9 cellular contexts compared by ENCODE assay signal in the genomic region with DNA sequence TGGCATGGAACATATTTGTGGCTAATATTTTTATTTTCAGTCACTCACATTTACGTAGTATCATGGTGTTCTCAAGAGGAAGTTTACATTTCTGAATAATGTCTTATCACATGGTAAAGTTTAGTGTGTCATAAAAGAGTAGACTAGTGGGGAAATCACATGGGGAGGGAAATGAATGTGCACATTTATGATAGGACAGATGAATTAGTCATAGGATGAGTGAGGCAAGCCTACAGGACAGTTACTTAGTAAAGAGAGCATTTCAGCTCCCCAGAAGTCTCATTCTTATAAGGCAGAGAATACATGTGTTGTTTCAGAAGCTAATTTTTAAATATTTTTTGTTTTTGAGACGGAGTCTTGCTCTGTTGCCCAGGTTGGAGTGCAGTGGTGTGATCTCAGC. TPM values are rescaled to one million over a fixed set of nuclear protein-coding genes. Genes with fewer than 3 reads are reported as not detected.
DNase-seq lines count a peak whose midpoint lies in the region; ATAC-seq and FAIRE-seq lines count a peak whose summit lies in the region.
"Had no signal": no experiment of that assay in that cellular context is flagged by ENCODE, and none has a peak within 500 bp of the region (broad histone marks: within the 10 kb centered on the region; RNA-seq: fewer than 3 reads in every experiment).

No MANE protein-coding gene starts in this region.

- no peak overlapping the region for H3K23ac ChIP-seq in trophoblast cell (ENCODE audit: low read length)

- H3K4ac ChIP-seq in trophoblast cell (ENCODE audit: low read depth, low read length), result no peak overlapping the region

- no peak overlapping the region for H3K18ac ChIP-seq in trophoblast cell (ENCODE audit: low read length)

- no peak overlapping the region for H3K4me2 ChIP-seq in trophoblast cell (ENCODE audit: low read length)

- no peak overlapping the region for H2BK120ac ChIP-seq in trophoblast cell (ENCODE audit: insufficient read depth, low read length, poor library complexity)

- H2BK12ac ChIP-seq in trophoblast cell (ENCODE audit: low read length), result no peak overlapping the region

- H2BK5ac ChIP-seq in trophoblast cell (ENCODE audit: low read depth, low read length, poor library complexity), result no peak overlapping the region

- H3K9ac ChIP-seq in trophoblast cell (ENCODE audit: low read length), result no peak overlapping the region

- no peak overlapping the region for H3K4me3 ChIP-seq in trophoblast cell (ENCODE audit: low read depth, low read length)

- H4K12ac ChIP-seq in trophoblast cell (ENCODE audit: low read depth, low read length), result no peak overlapping the region

- ATAC-seq in GM18502 (IDR thresholded peaks at IDR 0.05; ENCODE audit: poor library complexity, unreplicated experiment) (peak; percentile 36), left ventricle myocardium superior (no peak), sciatic nerve (no peak)

- FAIRE-seq in colon (lab: Jason Lieb, UNC), result peak; percentile 68

- no peak overlapping the region for H2AK5ac ChIP-seq in trophoblast cell (ENCODE audit: low read length)

- H3K9me3 ChIP-seq in trophoblast cell (ENCODE audit: insufficient read depth, low read depth, low read length), result no peaks in the 10 kb centered on the region

- H3K4me1 ChIP-seq in trophoblast cell (ENCODE audit: control insufficient read depth in 1 of 2, insufficient read depth in 2 of 2, low read length in 2 of 2), result no peaks in the 10 kb centered on the region

- no peaks in the 10 kb centered on the region for H3K27me3 ChIP-seq in trophoblast cell (ENCODE audit: insufficient read depth, low read length)

- H3K79me2 ChIP-seq in trophoblast cell (ENCODE audit: control insufficient read depth, insufficient read depth, low read length, poor library complexity), result no peaks in the 10 kb centered on the region

- no peak overlapping the region for H3K27ac ChIP-seq in trophoblast cell (ENCODE audit: low read depth, low read length)

- H2AFZ ChIP-seq in trophoblast cell (ENCODE audit: insufficient read depth, low read length, poor library complexity), result no peak overlapping the region

- WGBS in trophoblast cell (ENCODE audit: extremely low coverage, insufficient coverage, insufficient read length), result no CpG with 5 or more reads among the region's 2 CpGs

- intact Hi-C loops in left ventricle myocardium superior (cut with micrococcal nuclease) (no loop called here), sciatic nerve (cut with DNase I) (no loop called here)

- H4K8ac ChIP-seq in trophoblast cell (ENCODE audit: low read depth, low read length), result no peak overlapping the region

- H3K14ac ChIP-seq in trophoblast cell (ENCODE audit: low read length), result no peak overlapping the region

- no peaks in the 10 kb centered on the region for H3K36me3 ChIP-seq in trophoblast cell (ENCODE audit: control insufficient read depth in 1 of 2, insufficient read depth in 2 of 2, low read length in 2 of 2)

- no peaks in the 10 kb centered on the region for H3K79me1 ChIP-seq in trophoblast cell (ENCODE audit: low read length)

- H4K91ac ChIP-seq in trophoblast cell (ENCODE audit: low read depth, low read length), result no peak overlapping the region

- peak; percentile 24 to 92 for DNase-seq in NOMO-1 (lab: John Stamatoyannopoulos, UW; ENCODE audit: unreplicated experiment in 2 of 2)
- DNase-seq in trophoblast cell, result peak; percentile 7 to 29
- no peak for DNase-seq in left ventricle myocardium superior
- DNase-seq in sciatic nerve (ENCODE audit: low spot score), result no peak
- DNase-seq in NCI-H2227 treated with DMSO at 0.1 percent for 48 hours (lab: John Stamatoyannopoulos, UW), result no peak
- no peak for DNase-seq in medulla oblongata (ENCODE audit: extremely low spot score)
- DNase-seq: SHP77 treated with DMSO at 0.1 percent for 48 hours had no signal

RNA-seq across cellular contexts. Expression of gene GK, which starts 6.2 kb away (rescaled TPM):
- polyA plus RNA-seq in trophoblast cell (2013), result 0.47 and 0.57 TPM in 2 replicates
- total RNA-seq in left ventricle myocardium superior, result 8.2 TPM
- total RNA-seq in sciatic nerve, result 20.3 TPM

Comparison
In these comparisons a context has a peak if more than half of its experiments do, and no peak if none do; other contexts are left out.
1. DNase-seq: peak in NOMO-1 (2 of 2) and trophoblast cell (2 of 2); none in left ventricle myocardium superior (single experiment), sciatic nerve (single experiment), NCI-H2227 treated with DMSO at 0.1 percent for 48 hours (single experiment) and medulla oblongata (single experiment).